1 cellular context compared by ENCODE assay signal in genomic region chr15:89936051-89936792, GRCh38.
TF ChIP-seq lines count a peak whose summit lies in the region.

No MANE protein-coding gene starts in this region.

TF ChIP-seq in SK-N-SH treated with all-trans-retinoic acid at 6 μM for 48 hours, 23 proteins besides CTCF, POLR2A, EP300 and RAD21 (continued from another document):
- TF ChIP-seq, protein P1, sequence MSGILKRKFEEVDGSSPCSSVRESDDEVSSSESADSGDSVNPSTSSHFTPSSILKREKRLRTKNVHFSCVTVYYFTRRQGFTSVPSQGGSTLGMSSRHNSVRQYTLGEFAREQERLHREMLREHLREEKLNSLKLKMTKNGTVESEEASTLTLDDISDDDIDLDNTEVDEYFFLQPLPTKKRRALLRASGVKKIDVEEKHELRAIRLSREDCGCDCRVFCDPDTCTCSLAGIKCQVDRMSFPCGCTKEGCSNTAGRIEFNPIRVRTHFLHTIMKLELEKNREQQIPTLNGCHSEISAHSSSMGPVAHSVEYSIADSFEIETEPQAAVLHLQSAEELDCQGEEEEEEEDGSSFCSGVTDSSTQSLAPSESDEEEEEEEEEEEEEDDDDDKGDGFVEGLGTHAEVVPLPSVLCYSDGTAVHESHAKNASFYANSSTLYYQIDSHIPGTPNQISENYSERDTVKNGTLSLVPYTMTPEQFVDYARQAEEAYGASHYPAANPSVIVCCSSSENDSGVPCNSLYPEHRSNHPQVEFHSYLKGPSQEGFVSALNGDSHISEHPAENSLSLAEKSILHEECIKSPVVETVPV (CRISPR knock-in tag; IDR thresholded peaks at IDR 0.05), result no peak
- TF ChIP-seq ARNTL (CRISPR knock-in tag; IDR thresholded peaks at IDR 0.05; ENCODE audit: borderline replicate concordance, low read depth) (no peak), RARB (CRISPR knock-in tag; IDR thresholded peaks at IDR 0.05) (no peak)
TF ChIP-seq in SK-N-SH treated with all-trans-retinoic acid at 6 μM for 48 hours: peak in this region for 0.
